In the genomic region with DNA sequence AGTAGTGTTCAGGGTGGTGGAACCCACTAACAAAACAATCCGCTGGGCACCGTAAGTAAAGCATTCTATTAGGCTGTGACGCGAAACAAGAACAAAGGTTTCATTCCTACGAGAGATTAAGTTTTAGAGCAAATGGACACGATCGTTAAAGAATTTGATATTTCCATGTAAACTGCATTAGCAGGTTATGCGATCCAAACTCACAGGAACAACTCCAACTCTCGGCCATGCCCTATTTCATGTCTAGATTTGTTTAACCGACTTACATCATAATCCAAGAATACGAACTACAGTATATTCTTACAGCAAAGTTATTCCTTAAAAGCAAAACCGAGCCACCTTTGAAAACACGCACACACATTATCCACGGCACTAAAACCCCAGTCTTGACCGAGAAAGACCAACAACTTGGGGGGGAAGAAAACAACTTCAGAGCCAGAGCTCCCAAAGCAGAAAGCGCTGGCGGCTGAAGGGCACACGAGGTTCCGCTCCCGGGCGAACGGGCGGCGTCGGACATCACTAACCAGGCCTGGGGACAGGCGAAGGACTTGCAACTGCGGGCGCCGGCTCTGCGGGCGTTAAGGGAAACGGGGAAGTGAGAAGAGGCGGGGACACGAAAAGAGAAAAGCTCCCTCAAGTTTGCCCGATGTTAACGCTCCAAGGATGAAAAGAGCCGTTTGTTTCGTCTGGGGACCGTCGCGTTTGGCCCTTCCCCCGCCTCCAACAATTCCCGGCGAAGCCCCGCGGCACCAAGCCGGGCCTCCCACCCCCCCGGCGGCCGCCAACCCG, we compare ENCODE assay signal across 8 cellular contexts. TPM values are rescaled to one million over a fixed set of nuclear protein-coding genes. Genes with fewer than 3 reads are reported as not detected.
DNase-seq lines count a peak whose midpoint lies in the region; ATAC-seq lines count a peak whose summit lies in the region.

No MANE protein-coding gene starts in this region.

- H3K4me3 ChIP-seq in right cardiac atrium (ENCODE audit: low read length): peak overlapping the region; percentile 91

- DNase-seq in C1 segment of cervical spinal cord (lab: John Stamatoyannopoulos, UW): peak in 12 of 14 donors; percentile 32 to 85 (median 64)
- peak; percentile 73 to 79 for DNase-seq in NOMO-1 (lab: John Stamatoyannopoulos, UW; ENCODE audit: unreplicated experiment in 2 of 2)
- peak in 38 of 56 donors; percentile 12 to 77 (median 42) for DNase-seq in amygdala (lab: John Stamatoyannopoulos, UW)
- peak; percentile 58 to 84 (median 82) for DNase-seq in right cardiac atrium
- peak; percentile 87 for DNase-seq in posterior vena cava (ENCODE audit: low spot score)

- under 1% methylated on average over 51 of the region's 51 CpGs for WGBS in right cardiac atrium

- no peaks in the 10 kb centered on the region for H3K27me3 ChIP-seq in right cardiac atrium (ENCODE audit: control insufficient read depth, insufficient read depth)

- H3K27ac ChIP-seq in right cardiac atrium (ENCODE audit: low read length): peak overlapping the region; percentile 93

- H3K4me1 ChIP-seq in right cardiac atrium (ENCODE audit: control insufficient read depth, insufficient read depth, low read length): no peaks in the 10 kb centered on the region

- H3K9me3 ChIP-seq in right cardiac atrium (ENCODE audit: control insufficient read depth, low read length): no peaks in the 10 kb centered on the region

- ATAC-seq in GM18868 (IDR thresholded peaks at IDR 0.05; ENCODE audit: unreplicated experiment) (peak; percentile 8), HG03280 (IDR thresholded peaks at IDR 0.05; ENCODE audit: unreplicated experiment) (peak; percentile 8), right cardiac atrium (no peak), HG02623 (IDR thresholded peaks at IDR 0.05; ENCODE audit: unreplicated experiment) (no peak)

- intact Hi-C loops in right cardiac atrium (cut with DNase I): no loop called here
- intact Hi-C loops in posterior vena cava (cut with DNase I): no loop called here

RNA-seq across cellular contexts. Expression of gene B3GALNT2, which starts 0.7 kb away (rescaled TPM):
- total RNA-seq in right cardiac atrium (10 to 100 TPM; 18.7 to 26.8 (median 22.5) TPM), posterior vena cava (10 to 100 TPM; 31.9 to 32.4 TPM)
- polyA plus RNA-seq in right cardiac atrium: 6.6 TPM

Comparison
In these comparisons a context has a peak if more than half of its experiments do, and no peak if none do; other contexts are left out.
1. ATAC-seq: peak in GM18868 (single experiment) and HG03280 (single experiment); none in right cardiac atrium (0 of 2) and HG02623 (single experiment).
2. Peak in every context shown above with its lines, with median percentiles within 50 percentile points of each other: DNase-seq.